Comparison of ENCODE assay signal across 2 cellular contexts in the genomic region with DNA sequence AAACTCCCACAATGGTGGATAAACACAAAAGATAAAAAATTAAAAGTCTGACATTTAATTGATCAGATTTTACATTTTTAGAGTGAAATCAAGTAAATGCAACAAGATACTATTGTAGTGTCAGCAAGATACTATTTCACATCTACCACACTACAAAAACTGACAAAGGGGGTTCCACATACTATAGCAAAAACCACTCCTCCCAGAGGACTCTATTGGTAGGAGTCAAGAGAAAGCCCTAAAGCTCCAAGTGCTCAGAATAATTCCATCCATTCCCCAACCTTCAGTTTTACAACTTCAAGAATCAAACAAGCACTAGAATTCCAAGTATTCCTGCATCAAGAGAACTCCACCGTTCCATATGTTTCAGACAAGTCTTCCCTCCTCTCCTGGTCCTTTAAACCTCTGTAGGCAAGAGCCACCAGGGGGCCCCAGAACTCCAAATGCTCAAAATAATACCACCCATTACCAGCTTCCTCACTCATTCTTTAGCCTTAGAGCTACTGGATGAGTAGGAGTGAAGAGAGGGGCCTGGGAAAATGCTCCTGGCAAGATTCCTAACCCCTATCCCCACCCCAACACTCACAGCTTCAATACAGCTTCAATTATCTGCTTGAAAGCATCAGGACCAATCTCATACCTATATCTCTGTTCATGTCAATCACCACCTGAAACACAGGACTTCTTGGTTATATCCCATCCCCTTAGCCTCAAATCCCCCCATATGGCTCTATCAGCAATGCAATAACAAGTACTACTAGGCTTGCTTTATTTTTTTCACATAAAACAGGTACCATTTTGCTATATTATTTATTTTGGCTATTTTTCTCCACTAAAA.
TF ChIP-seq lines count a peak whose summit lies in the region.

No MANE protein-coding gene starts in this region.

TF ChIP-seq in SK-N-SH treated with all-trans-retinoic acid at 6 μM for 48 hours, 23 proteins besides CTCF, POLR2A, EP300 and RAD21 (continued from another document):
- TF ChIP-seq, protein P1, sequence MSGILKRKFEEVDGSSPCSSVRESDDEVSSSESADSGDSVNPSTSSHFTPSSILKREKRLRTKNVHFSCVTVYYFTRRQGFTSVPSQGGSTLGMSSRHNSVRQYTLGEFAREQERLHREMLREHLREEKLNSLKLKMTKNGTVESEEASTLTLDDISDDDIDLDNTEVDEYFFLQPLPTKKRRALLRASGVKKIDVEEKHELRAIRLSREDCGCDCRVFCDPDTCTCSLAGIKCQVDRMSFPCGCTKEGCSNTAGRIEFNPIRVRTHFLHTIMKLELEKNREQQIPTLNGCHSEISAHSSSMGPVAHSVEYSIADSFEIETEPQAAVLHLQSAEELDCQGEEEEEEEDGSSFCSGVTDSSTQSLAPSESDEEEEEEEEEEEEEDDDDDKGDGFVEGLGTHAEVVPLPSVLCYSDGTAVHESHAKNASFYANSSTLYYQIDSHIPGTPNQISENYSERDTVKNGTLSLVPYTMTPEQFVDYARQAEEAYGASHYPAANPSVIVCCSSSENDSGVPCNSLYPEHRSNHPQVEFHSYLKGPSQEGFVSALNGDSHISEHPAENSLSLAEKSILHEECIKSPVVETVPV (CRISPR knock-in tag; IDR thresholded peaks at IDR 0.05): no peak
- no peak for TF ChIP-seq PPARA (CRISPR knock-in tag; IDR thresholded peaks at IDR 0.05; ENCODE audit: borderline replicate concordance)
- TF ChIP-seq CSDC2 (CRISPR knock-in tag; IDR thresholded peaks at IDR 0.05): no peak
- TF ChIP-seq, protein P2, sequence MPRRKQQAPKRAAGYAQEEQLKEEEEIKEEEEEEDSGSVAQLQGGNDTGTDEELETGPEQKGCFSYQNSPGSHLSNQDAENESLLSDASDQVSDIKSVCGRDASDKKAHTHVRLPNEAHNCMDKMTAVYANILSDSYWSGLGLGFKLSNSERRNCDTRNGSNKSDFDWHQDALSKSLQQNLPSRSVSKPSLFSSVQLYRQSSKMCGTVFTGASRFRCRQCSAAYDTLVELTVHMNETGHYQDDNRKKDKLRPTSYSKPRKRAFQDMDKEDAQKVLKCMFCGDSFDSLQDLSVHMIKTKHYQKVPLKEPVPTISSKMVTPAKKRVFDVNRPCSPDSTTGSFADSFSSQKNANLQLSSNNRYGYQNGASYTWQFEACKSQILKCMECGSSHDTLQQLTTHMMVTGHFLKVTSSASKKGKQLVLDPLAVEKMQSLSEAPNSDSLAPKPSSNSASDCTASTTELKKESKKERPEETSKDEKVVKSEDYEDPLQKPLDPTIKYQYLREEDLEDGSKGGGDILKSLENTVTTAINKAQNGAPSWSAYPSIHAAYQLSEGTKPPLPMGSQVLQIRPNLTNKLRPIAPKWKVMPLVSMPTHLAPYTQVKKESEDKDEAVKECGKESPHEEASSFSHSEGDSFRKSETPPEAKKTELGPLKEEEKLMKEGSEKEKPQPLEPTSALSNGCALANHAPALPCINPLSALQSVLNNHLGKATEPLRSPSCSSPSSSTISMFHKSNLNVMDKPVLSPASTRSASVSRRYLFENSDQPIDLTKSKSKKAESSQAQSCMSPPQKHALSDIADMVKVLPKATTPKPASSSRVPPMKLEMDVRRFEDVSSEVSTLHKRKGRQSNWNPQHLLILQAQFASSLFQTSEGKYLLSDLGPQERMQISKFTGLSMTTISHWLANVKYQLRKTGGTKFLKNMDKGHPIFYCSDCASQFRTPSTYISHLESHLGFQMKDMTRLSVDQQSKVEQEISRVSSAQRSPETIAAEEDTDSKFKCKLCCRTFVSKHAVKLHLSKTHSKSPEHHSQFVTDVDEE (CRISPR knock-in tag; IDR thresholded peaks at IDR 0.05): no peak
- TF ChIP-seq TOX (CRISPR knock-in tag; IDR thresholded peaks at IDR 0.05; ENCODE audit: borderline replicate concordance): no peak
- TF ChIP-seq, protein P3, sequence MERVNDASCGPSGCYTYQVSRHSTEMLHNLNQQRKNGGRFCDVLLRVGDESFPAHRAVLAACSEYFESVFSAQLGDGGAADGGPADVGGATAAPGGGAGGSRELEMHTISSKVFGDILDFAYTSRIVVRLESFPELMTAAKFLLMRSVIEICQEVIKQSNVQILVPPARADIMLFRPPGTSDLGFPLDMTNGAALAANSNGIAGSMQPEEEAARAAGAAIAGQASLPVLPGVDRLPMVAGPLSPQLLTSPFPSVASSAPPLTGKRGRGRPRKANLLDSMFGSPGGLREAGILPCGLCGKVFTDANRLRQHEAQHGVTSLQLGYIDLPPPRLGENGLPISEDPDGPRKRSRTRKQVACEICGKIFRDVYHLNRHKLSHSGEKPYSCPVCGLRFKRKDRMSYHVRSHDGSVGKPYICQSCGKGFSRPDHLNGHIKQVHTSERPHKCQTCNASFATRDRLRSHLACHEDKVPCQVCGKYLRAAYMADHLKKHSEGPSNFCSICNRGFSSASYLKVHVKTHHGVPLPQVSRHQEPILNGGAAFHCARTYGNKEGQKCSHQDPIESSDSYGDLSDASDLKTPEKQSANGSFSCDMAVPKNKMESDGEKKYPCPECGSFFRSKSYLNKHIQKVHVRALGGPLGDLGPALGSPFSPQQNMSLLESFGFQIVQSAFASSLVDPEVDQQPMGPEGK (CRISPR knock-in tag; IDR thresholded peaks at IDR 0.05; ENCODE audit: borderline replicate concordance): no peak
- TF ChIP-seq, protein P4, sequence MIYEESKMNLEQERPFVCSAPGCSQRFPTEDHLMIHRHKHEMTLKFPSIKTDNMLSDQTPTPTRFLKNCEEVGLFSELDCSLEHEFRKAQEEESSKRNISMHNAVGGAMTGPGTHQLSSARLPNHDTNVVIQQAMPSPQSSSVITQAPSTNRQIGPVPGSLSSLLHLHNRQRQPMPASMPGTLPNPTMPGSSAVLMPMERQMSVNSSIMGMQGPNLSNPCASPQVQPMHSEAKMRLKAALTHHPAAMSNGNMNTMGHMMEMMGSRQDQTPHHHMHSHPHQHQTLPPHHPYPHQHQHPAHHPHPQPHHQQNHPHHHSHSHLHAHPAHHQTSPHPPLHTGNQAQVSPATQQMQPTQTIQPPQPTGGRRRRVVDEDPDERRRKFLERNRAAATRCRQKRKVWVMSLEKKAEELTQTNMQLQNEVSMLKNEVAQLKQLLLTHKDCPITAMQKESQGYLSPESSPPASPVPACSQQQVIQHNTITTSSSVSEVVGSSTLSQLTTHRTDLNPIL (CRISPR knock-in tag; IDR thresholded peaks at IDR 0.05; ENCODE audit: low read depth): no peak
- TF ChIP-seq TCF4 (CRISPR knock-in tag; IDR thresholded peaks at IDR 0.05; ENCODE audit: borderline replicate concordance): no peak
- TF ChIP-seq, protein P5, sequence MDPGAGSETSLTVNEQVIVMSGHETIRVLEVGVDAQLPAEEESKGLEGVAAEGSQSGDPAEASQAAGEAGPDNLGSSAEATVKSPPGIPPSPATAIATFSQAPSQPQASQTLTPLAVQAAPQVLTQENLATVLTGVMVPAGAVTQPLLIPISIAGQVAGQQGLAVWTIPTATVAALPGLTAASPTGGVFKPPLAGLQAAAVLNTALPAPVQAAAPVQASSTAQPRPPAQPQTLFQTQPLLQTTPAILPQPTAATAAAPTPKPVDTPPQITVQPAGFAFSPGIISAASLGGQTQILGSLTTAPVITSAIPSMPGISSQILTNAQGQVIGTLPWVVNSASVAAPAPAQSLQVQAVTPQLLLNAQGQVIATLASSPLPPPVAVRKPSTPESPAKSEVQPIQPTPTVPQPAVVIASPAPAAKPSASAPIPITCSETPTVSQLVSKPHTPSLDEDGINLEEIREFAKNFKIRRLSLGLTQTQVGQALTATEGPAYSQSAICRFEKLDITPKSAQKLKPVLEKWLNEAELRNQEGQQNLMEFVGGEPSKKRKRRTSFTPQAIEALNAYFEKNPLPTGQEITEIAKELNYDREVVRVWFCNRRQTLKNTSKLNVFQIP (CRISPR knock-in tag; IDR thresholded peaks at IDR 0.05; ENCODE audit: borderline replicate concordance, low read depth): no peak
- no peak for TF ChIP-seq OSR1 (CRISPR knock-in tag; IDR thresholded peaks at IDR 0.05)
- TF ChIP-seq ZNF8 (CRISPR knock-in tag; IDR thresholded peaks at IDR 0.05): no peak
- TF ChIP-seq ESRRG (CRISPR knock-in tag; IDR thresholded peaks at IDR 0.05): no peak
- no peak for TF ChIP-seq SNAI2 (CRISPR knock-in tag; IDR thresholded peaks at IDR 0.05)
- no peak for TF ChIP-seq ZFP30 (CRISPR knock-in tag; IDR thresholded peaks at IDR 0.05)

TF ChIP-seq in GM12878, 131 proteins besides CTCF, POLR2A, EP300 and RAD21 (continued from another document):
- TF ChIP-seq, protein P6, sequence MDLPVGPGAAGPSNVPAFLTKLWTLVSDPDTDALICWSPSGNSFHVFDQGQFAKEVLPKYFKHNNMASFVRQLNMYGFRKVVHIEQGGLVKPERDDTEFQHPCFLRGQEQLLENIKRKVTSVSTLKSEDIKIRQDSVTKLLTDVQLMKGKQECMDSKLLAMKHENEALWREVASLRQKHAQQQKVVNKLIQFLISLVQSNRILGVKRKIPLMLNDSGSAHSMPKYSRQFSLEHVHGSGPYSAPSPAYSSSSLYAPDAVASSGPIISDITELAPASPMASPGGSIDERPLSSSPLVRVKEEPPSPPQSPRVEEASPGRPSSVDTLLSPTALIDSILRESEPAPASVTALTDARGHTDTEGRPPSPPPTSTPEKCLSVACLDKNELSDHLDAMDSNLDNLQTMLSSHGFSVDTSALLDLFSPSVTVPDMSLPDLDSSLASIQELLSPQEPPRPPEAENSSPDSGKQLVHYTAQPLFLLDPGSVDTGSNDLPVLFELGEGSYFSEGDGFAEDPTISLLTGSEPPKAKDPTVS (IDR thresholded peaks at IDR 0.05; ENCODE audit: low read depth, low read length): no peak
